ENCODE assay signal across 15 cellular contexts in genomic region chr10:73073627-73074026, GRCh38. TPM values are rescaled to one million over a fixed set of nuclear protein-coding genes. Genes with fewer than 3 reads are reported as not detected.
DNase-seq lines count a peak whose midpoint lies in the region; ATAC-seq, FAIRE-seq and TF ChIP-seq lines count a peak whose summit lies in the region.
"Had no signal": no experiment of that assay in that cellular context is flagged by ENCODE, and none has a peak within 500 bp of the region (broad histone marks: within the 10 kb centered on the region; RNA-seq: fewer than 3 reads in every experiment).

No MANE protein-coding gene starts in this region.

- TF ChIP-seq POLR2A in A549 (IDR thresholded peaks at IDR 0.05; ENCODE audit: low read length) (no peak), endothelial cell of umbilical vein (IDR thresholded peaks at IDR 0.05; ENCODE audit: low read depth, low read length) (no peak)

- CTCF ChIA-PET in A549 (lab: Yijun Ruan, JAX) = interaction anchor here (0.6 to 1.0 kb wide), 2 partner anchors 12 to 25 kb away, joined by 3 to 5 read pairs; no protein-coding TSS in a partner anchor
- CTCF ChIA-PET in endothelial cell of umbilical vein (lab: Charles Lee) = interaction anchor here (1.6 kb wide), 1 partner anchor 23 kb away, joined by 5 read pairs; the partner anchor contains the start of gene P4HA1

- POLR2A ChIA-PET in A549 (lab: Yijun Ruan, JAX) = no interaction called here
- POLR2A ChIA-PET in endothelial cell of umbilical vein (lab: Charles Lee) = no interaction called here

- no peaks in the 10 kb centered on the region for H4K20me1 ChIP-seq in endothelial cell of umbilical vein (replicated peaks; ENCODE audit: control insufficient read depth, extremely low read depth, insufficient read depth, low read length)

- no peak overlapping the region for H2AFZ ChIP-seq in endothelial cell of umbilical vein (ENCODE audit: low read depth, low read length)

- peaks cover 18% of the 10 kb centered on the region for H3K4me1 Mint-ChIP-seq in T-helper 2 cell treated with Interferon-gamma antibody and Interleukin-4, amounts not matched to agents 5 μg/mL and 100 μg/mL, for 36 hours (ENCODE audit: low read depth)
- H3K4me1 Mint-ChIP-seq in T-helper 17 cell = peaks cover 9% of the 10 kb centered on the region

- peak overlapping the region; percentile 10 for H3K27ac Mint-ChIP-seq in T-helper 2 cell treated with Interferon-gamma antibody and Interleukin-4, amounts not matched to agents 5 μg/mL and 100 μg/mL, for 36 hours
- peak overlapping the region; percentile 49 for H3K27ac Mint-ChIP-seq in T-helper 17 cell
- H3K27ac Mint-ChIP-seq: CD4-positive, CD25-positive, alpha-beta regulatory T cell had no signal

- FAIRE-seq in A549 (lab: Jason Lieb, UNC) = peak; percentile 28
- no peak for FAIRE-seq in endothelial cell of umbilical vein (lab: Jason Lieb, UNC)

- no peaks in the 10 kb centered on the region for H3K27me3 Mint-ChIP-seq in T-helper 2 cell treated with Interferon-gamma antibody and Interleukin-4, amounts not matched to agents 5 μg/mL and 100 μg/mL, for 36 hours (ENCODE audit: low read depth)
- no peaks in the 10 kb centered on the region for H3K27me3 Mint-ChIP-seq in T-helper 17 cell
- H3K27me3 Mint-ChIP-seq: CD4-positive, CD25-positive, alpha-beta regulatory T cell had no signal

- dilution Hi-C loops in endothelial cell of umbilical vein (cut with MboI; ENCODE audit: extremely low pct_ligation_motif_present, low sequenced_read_pairs) = no loop called here

- H3K9ac ChIP-seq in endothelial cell of umbilical vein (replicated peaks; ENCODE audit: extremely low read depth, insufficient read depth, low read length) = no peak overlapping the region
- H3K9ac ChIP-seq: BLaER1 treated with 17β-estradiol and CSF1 and Interleukin-3, amounts not matched to agents 10 nM and 100 nM had no signal

- no peaks in the 10 kb centered on the region for H3K9me1 ChIP-seq in endothelial cell of umbilical vein (replicated peaks; ENCODE audit: control insufficient read depth, extremely low read depth, insufficient read depth, low read length)

- no peak overlapping the region for H3K4me2 ChIP-seq in A549
- H3K4me2 ChIP-seq in endothelial cell of umbilical vein (ENCODE audit: insufficient read depth, low read length) = no peak overlapping the region
- H3K4me2 ChIP-seq: BLaER1 treated with 17β-estradiol and CSF1 and Interleukin-3, amounts not matched to agents 10 nM and 100 nM had no signal

- no TSS peak for BruUV-seq in endothelial cell of umbilical vein (replicated peaks; lab: Mats Ljungman, UMichigan)

- H3K36me3 ChIP-seq in endothelial cell of umbilical vein (ENCODE audit: control insufficient read depth in 2 of 2, extremely low read depth in 1 of 2, insufficient read depth in 2 of 2, low read length in 2 of 2) = no peaks in the 10 kb centered on the region

- H3K9me3 ChIP-seq in A549 (no peaks in the 10 kb centered on the region), T-helper 17 cell (ENCODE audit: control insufficient read depth, low read length, poor library complexity, severe bottlenecking) (no peaks in the 10 kb centered on the region), endothelial cell of umbilical vein (replicated peaks; ENCODE audit: control insufficient read depth, insufficient read depth, low read length) (no peaks in the 10 kb centered on the region)
- H3K9me3 ChIP-seq: BLaER1 treated with 17β-estradiol and CSF1 and Interleukin-3, amounts not matched to agents 10 nM and 100 nM had no signal

- H3K9me3 Mint-ChIP-seq in T-helper 2 cell treated with Interferon-gamma antibody and Interleukin-4, amounts not matched to agents 5 μg/mL and 100 μg/mL, for 36 hours = no peaks in the 10 kb centered on the region
- H3K9me3 Mint-ChIP-seq: CD4-positive, CD25-positive, alpha-beta regulatory T cell had no signal

- no peaks in the 10 kb centered on the region for H3K27me3 ChIP-seq in endothelial cell of umbilical vein (ENCODE audit: control insufficient read depth in 2 of 2, insufficient read depth in 2 of 2, low read length in 2 of 2)
- H3K27me3 ChIP-seq: BLaER1 treated with 17β-estradiol and CSF1 and Interleukin-3, amounts not matched to agents 10 nM and 100 nM had no signal

- no peak overlapping the region for H3K4me3 Mint-ChIP-seq in T-helper 2 cell treated with Interferon-gamma antibody and Interleukin-4, amounts not matched to agents 5 μg/mL and 100 μg/mL, for 36 hours
- no peak overlapping the region for H3K4me3 Mint-ChIP-seq in T-helper 17 cell

- H3K27ac ChIP-seq in A549 = no peak overlapping the region
- no peak overlapping the region for H3K27ac ChIP-seq in endothelial cell of umbilical vein (ENCODE audit: insufficient read depth, low read depth, low read length)
- H3K27ac ChIP-seq: BLaER1 treated with 17β-estradiol and CSF1 and Interleukin-3, amounts not matched to agents 10 nM and 100 nM; HL-60 had no signal

- H3K4me1 ChIP-seq in A549 (0 out of 3 replicates have a peak, but pooled peaks cover 3% of the 10 kb centered on the region), endothelial cell of umbilical vein (ENCODE audit: control insufficient read depth, extremely low read depth, insufficient read depth, low read length) (peaks cover 18% of the 10 kb centered on the region)

- no peak for TF ChIP-seq EP300 in A549 (IDR thresholded peaks at IDR 0.05)

- intact Hi-C loops in endothelial cell of umbilical vein (cut with micrococcal nuclease) = no loop called here

- TF ChIP-seq CTCF in A549 (IDR thresholded peaks at IDR 0.05) = no peak
- TF ChIP-seq CTCF in endothelial cell of umbilical vein (IDR thresholded peaks at IDR 0.05; ENCODE audit: extremely low read depth in 1 of 2, insufficient read depth in 1 of 2, low read depth in 1 of 2, low read length in 2 of 2) = no peak

- no peak for DNase-seq in T-helper 2 cell treated with Interferon-gamma antibody and Interleukin-4, amounts not matched to agents 5 μg/mL and 100 μg/mL, for 36 hours (ENCODE audit: low spot score)
- no peak for DNase-seq in T-helper 2 cell
- DNase-seq in A549 (ENCODE audit: low read depth in 1 of 2, low spot score in 1 of 2) = no peak
- DNase-seq in T-helper 17 cell = no peak
- DNase-seq in endothelial cell of umbilical vein (ENCODE audit: low read depth, low spot score) = peak; percentile 31
- DNase-seq in dedifferentiated amniotic fluid mesenchymal stem cell (ENCODE audit: extremely low spot score) = no peak
- DNase-seq in activated CD8-positive, alpha-beta memory T cell treated with anti-CD3 and anti-CD28 coated beads, Interleukin-2, amount 50 U/mL, for 4 hours = no peak
- DNase-seq: 8988T; ACHN; CD4-positive, CD25-positive, alpha-beta regulatory T cell; DMS53; GF-D8 had no signal

- peaks cover 7% of the 10 kb centered on the region for H3K79me2 ChIP-seq in endothelial cell of umbilical vein (ENCODE audit: control insufficient read depth, insufficient read depth, low read length)

- no peak for ATAC-seq in A549
- no peak for ATAC-seq in T-helper 17 cell
- ATAC-seq: HCT116 had no signal

- no peak for TF ChIP-seq RAD21 in A549 (conservative IDR thresholded peaks at IDR 0.05 in 1 of 2, IDR thresholded peaks at IDR 0.05 in 1 of 2)

- H3K4me3 ChIP-seq in A549 = no peak overlapping the region
- H3K4me3 ChIP-seq in endothelial cell of umbilical vein (replicated peaks in 1 of 3; ENCODE audit: insufficient read depth in 1 of 3, low read depth in 1 of 3, low read length in 3 of 3) = no peak overlapping the region
- H3K4me3 ChIP-seq: BLaER1 treated with 17β-estradiol and CSF1 and Interleukin-3, amounts not matched to agents 10 nM and 100 nM had no signal

- H3K36me3 Mint-ChIP-seq in T-helper 2 cell treated with Interferon-gamma antibody and Interleukin-4, amounts not matched to agents 5 μg/mL and 100 μg/mL, for 36 hours (ENCODE audit: low read depth) = peaks cover 44% of the 10 kb centered on the region
- peaks cover 3% of the 10 kb centered on the region for H3K36me3 Mint-ChIP-seq in T-helper 17 cell (ENCODE audit: low read depth)

TF ChIP-seq in A549, 52 proteins besides CTCF, POLR2A, EP300 and RAD21 (continues in another document):
- TF ChIP-seq RNF2 (IDR thresholded peaks at IDR 0.05; ENCODE audit: borderline replicate concordance, low read depth) (no peak), EHF (CRISPR knock-in tag; IDR thresholded peaks at IDR 0.05) (no peak)

TF ChIP-seq in endothelial cell of umbilical vein, 7 proteins besides CTCF, POLR2A, EP300 and RAD21 (continues in another document):
- TF ChIP-seq FOS (IDR thresholded peaks at IDR 0.05; ENCODE audit: borderline replicate concordance, insufficient read depth, low read length) = peak; percentile 10

RNA-seq across cellular contexts. Expression of gene P4HA1, which starts 23.0 kb away (rescaled TPM):
- polyA plus RNA-seq in A549 (2011; rRNA removed) (46.1 and 49.0 TPM in 2 replicates), A549 (2017; fragmentation: RNase III; extraction: RNeasy Plus Mini Kit Qiagen cat#74134 plus additional on column Dnase treatment) (20.6 to 23.7 TPM (median 22.6 TPM) in 3 replicates), endothelial cell of umbilical vein (10.1 and 14.3 TPM in 2 replicates)
- polyA plus RNA-seq in A549 (2012; cell fraction: cytosol; rRNA removed) = 6.6 and 6.9 TPM in 2 replicates
- polyA plus RNA-seq in A549 (2012; cell fraction: nucleus; rRNA removed) = 4.4 and 6.5 TPM in 2 replicates
- 9.3 and 12.4 TPM in 2 replicates for polyA minus RNA-seq in A549 (2011; rRNA and poly(A)+ RNA removed)
- total RNA-seq in T-helper 17 cell (10 to 100 TPM; 13.7 to 15.8 TPM), endothelial cell of umbilical vein (29.0 and 29.1 TPM in 2 replicates)
- polyA plus RNA-seq in endothelial cell of umbilical vein (2011; cell fraction: cytosol; rRNA removed) = 16.1 and 16.5 TPM in 2 replicates
- polyA plus RNA-seq in endothelial cell of umbilical vein (2011; cell fraction: nucleus; rRNA removed) = 14.5 and 20.5 TPM in 2 replicates
- 34.4 and 35.4 TPM in 2 replicates for polyA plus RNA-seq in endothelial cell of umbilical vein (2012)
- 11.6 and 14.9 TPM in 2 replicates for polyA minus RNA-seq in endothelial cell of umbilical vein
- 7.0 TPM for polyA minus RNA-seq in endothelial cell of umbilical vein (2011; cell fraction: cytosol; rRNA and poly(A)+ RNA removed)
- polyA minus RNA-seq in endothelial cell of umbilical vein (2011; cell fraction: nucleus; rRNA and poly(A)+ RNA removed) = 13.7 and 17.5 TPM in 2 replicates

RNA-seq across cellular contexts. Expression of gene NUDT13, which starts 36.6 kb away (rescaled TPM):
- 4.9 TPM in 2 replicates for polyA plus RNA-seq in A549 (2011; rRNA removed)
- polyA plus RNA-seq in A549 (2012; cell fraction: cytosol; rRNA removed) = 2.6 and 2.7 TPM in 2 replicates
- 1.8 and 4.5 TPM in 2 replicates for polyA plus RNA-seq in A549 (2012; cell fraction: nucleus; rRNA removed)
- polyA plus RNA-seq in A549 (2017; fragmentation: RNase III; extraction: RNeasy Plus Mini Kit Qiagen cat#74134 plus additional on column Dnase treatment) = 3.5 to 4.3 TPM (median 3.8 TPM) in 3 replicates
- polyA minus RNA-seq in A549 (2011; rRNA and poly(A)+ RNA removed) = 1.1 and 2.7 TPM in 2 replicates
- 1 to 10 TPM in 1 of 2 donors, under 1 TPM in 1; 0.86 to 1.5 TPM for total RNA-seq in T-helper 17 cell
- total RNA-seq in endothelial cell of umbilical vein = 2.3 and 2.6 TPM in 2 replicates
- 0.92 and 1.6 TPM in 2 replicates for polyA plus RNA-seq in endothelial cell of umbilical vein
- polyA plus RNA-seq in endothelial cell of umbilical vein (2011; cell fraction: cytosol; rRNA removed) = 1.3 and 1.9 TPM in 2 replicates
- polyA plus RNA-seq in endothelial cell of umbilical vein (2011; cell fraction: nucleus; rRNA removed) = 2.9 and 4.5 TPM in 2 replicates
- 2.0 and 2.5 TPM in 2 replicates for polyA plus RNA-seq in endothelial cell of umbilical vein (2012)
- 0.36 and 1.0 TPM in 2 replicates for polyA minus RNA-seq in endothelial cell of umbilical vein
- not detected for polyA minus RNA-seq in endothelial cell of umbilical vein (2011; cell fraction: cytosol; rRNA and poly(A)+ RNA removed)
- 0.53 and 2.4 TPM in 2 replicates for polyA minus RNA-seq in endothelial cell of umbilical vein (2011; cell fraction: nucleus; rRNA and poly(A)+ RNA removed)
